8 cellular contexts compared by ENCODE assay signal in the genomic region with DNA sequence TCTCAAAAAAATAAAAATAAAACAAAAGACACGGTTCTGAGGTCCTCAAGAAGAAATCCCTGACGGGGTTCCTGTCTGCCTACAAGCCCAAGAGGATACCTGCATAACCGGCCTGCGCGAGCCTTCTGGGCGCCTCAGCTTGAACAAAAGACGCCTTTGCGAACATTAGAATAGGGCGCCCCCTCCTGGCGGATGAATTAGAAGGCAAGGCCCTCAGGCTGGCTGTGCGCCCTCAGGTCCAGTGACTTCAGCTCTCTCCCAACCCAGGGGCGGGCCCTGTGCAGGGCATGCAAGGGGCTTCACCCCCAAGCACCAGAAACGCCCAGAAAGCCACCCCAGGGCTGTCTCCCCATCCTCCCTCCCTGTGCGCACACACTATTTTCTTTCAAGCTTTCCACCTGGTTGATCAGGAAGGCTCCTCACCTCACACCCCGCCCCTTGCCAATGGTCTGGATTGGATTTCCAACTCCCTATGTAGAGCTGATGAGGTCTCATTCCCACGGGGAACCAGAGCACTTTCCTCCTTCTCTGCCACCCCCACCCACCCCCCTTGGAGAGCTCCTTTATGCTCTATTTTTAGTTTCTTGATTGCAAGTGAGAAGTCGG.
DNase-seq lines count a peak whose midpoint lies in the region; ATAC-seq and TF ChIP-seq lines count a peak whose summit lies in the region.

No MANE protein-coding gene starts in this region.

- H3K4me3 ChIP-seq in retinal pigment epithelial cell (ENCODE audit: low read length) = no peak overlapping the region

- DNase-seq in Ammon's horn (ENCODE audit: low spot score) (peak; percentile 41), GM20000 (ENCODE audit: low spot score) (peak; percentile 82), NCI-H524 treated with DMSO at 0.1 percent for 48 hours (lab: John Stamatoyannopoulos, UW) (peak; percentile 43), cardiac septum (ENCODE audit: low spot score) (peak; percentile 80), retinal pigment epithelial cell (ENCODE audit: low read depth) (no peak)
- peak; percentile 6 for DNase-seq in activated CD8-positive, alpha-beta memory T cell treated with anti-CD3 and anti-CD28 coated beads, Interleukin-2, amount 50 U/mL, for 24 hours (ENCODE audit: extremely low read depth)

- no peak for TF ChIP-seq POLR2A in GM18505 (IDR thresholded peaks at IDR 0.05; ENCODE audit: borderline replicate concordance, extremely low read depth, insufficient read depth, insufficient read length)

- intact Hi-C loops in cardiac septum (cut with DNase I) = no loop called here

- ATAC-seq in GM18505 (IDR thresholded peaks at IDR 0.05; ENCODE audit: unreplicated experiment) (no peak), GM19463 (IDR thresholded peaks at IDR 0.05; ENCODE audit: unreplicated experiment) (no peak)

- TF ChIP-seq CTCF in GM20000 (IDR thresholded peaks at IDR 0.05; ENCODE audit: extremely low read depth, missing control alignments) = peak; percentile 58
- peak; percentile 53 for TF ChIP-seq CTCF in retinal pigment epithelial cell (conservative IDR thresholded peaks at IDR 0.05; ENCODE audit: low read depth, low read length)
